Comparison of ENCODE assay signal across 8 cellular contexts in genomic region chr5:173917788-173918786, GRCh38.
A peak's percentile ranks its signal among the peaks of the same experiment; 100 is the strongest.
DNase-seq lines count a peak whose midpoint lies in the region; ATAC-seq and TF ChIP-seq lines count a peak whose summit lies in the region.

No MANE protein-coding gene starts in this region.

- peak; percentile 76 for DNase-seq in NCI-H1105 treated with DMSO at 0.1 percent for 48 hours (lab: John Stamatoyannopoulos, UW)
- DNase-seq in T-helper 9 cell, result peak; percentile 32
- peak; percentile 91 to 92 for DNase-seq in cardiac fibroblast (ENCODE audit: low read depth in 2 of 2)
- DNase-seq in iris pigment epithelial cell (ENCODE audit: low read depth), result peak; percentile 89
- peak; percentile 7 for DNase-seq in stimulated activated CD4-positive, alpha-beta T cell treated with anti-CD3 and anti-CD28 coated beads, Interleukin-1b, Interleukin-23, amount 100 ng/mL, for 1 hour (ENCODE audit: low read depth in 2 of 2)
- no peak for DNase-seq in NCI-H345 treated with DMSO at 0.1 percent for 48 hours (lab: John Stamatoyannopoulos, UW; ENCODE audit: unreplicated experiment)

- peak; percentile 68 for ATAC-seq in GM18499 (IDR thresholded peaks at IDR 0.05; ENCODE audit: insufficient read depth, unreplicated experiment)
- peak; percentile 88 for ATAC-seq in HG02642 (IDR thresholded peaks at IDR 0.05; ENCODE audit: poor library complexity, unreplicated experiment)

- TF ChIP-seq CTCF in cardiac fibroblast (IDR thresholded peaks at IDR 0.05; ENCODE audit: low read depth, low read length), result no peak

- peak overlapping the region; percentile 37 to 41 for H3K4me3 ChIP-seq in cardiac fibroblast (replicated peaks in 1 of 2; ENCODE audit: low read depth in 2 of 2, low read length in 2 of 2)
